In genomic region chr10:79176949-79177602, GRCh38 we compare ENCODE assay signal across 1 cellular context.
A peak's percentile ranks its signal among the peaks of the same experiment; 100 is the strongest.
TF ChIP-seq lines count a peak whose summit lies in the region.

No MANE protein-coding gene starts in this region.

TF ChIP-seq in HepG2, 621 proteins besides CTCF, POLR2A, EP300 and RAD21 (continued from another document and continues in another):
- TF ChIP-seq, protein P1, sequence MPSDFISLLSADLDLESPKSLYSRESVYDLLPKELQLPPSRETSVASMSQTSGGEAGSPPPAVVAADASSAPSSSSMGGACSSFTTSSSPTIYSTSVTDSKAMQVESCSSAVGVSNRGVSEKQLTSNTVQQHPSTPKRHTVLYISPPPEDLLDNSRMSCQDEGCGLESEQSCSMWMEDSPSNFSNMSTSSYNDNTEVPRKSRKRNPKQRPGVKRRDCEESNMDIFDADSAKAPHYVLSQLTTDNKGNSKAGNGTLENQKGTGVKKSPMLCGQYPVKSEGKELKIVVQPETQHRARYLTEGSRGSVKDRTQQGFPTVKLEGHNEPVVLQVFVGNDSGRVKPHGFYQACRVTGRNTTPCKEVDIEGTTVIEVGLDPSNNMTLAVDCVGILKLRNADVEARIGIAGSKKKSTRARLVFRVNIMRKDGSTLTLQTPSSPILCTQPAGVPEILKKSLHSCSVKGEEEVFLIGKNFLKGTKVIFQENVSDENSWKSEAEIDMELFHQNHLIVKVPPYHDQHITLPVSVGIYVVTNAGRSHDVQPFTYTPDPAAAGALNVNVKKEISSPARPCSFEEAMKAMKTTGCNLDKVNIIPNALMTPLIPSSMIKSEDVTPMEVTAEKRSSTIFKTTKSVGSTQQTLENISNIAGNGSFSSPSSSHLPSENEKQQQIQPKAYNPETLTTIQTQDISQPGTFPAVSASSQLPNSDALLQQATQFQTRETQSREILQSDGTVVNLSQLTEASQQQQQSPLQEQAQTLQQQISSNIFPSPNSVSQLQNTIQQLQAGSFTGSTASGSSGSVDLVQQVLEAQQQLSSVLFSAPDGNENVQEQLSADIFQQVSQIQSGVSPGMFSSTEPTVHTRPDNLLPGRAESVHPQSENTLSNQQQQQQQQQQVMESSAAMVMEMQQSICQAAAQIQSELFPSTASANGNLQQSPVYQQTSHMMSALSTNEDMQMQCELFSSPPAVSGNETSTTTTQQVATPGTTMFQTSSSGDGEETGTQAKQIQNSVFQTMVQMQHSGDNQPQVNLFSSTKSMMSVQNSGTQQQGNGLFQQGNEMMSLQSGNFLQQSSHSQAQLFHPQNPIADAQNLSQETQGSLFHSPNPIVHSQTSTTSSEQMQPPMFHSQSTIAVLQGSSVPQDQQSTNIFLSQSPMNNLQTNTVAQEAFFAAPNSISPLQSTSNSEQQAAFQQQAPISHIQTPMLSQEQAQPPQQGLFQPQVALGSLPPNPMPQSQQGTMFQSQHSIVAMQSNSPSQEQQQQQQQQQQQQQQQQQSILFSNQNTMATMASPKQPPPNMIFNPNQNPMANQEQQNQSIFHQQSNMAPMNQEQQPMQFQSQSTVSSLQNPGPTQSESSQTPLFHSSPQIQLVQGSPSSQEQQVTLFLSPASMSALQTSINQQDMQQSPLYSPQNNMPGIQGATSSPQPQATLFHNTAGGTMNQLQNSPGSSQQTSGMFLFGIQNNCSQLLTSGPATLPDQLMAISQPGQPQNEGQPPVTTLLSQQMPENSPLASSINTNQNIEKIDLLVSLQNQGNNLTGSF (CRISPR knock-in tag; IDR thresholded peaks at IDR 0.05), result 0 out of 2 replicates have a peak, but pooled peaks have one; percentile 37
- TF ChIP-seq CENPT (CRISPR knock-in tag; IDR thresholded peaks at IDR 0.05; ENCODE audit: low read depth) (no peak), SOX5 (CRISPR knock-in tag; IDR thresholded peaks at IDR 0.05; ENCODE audit: borderline replicate concordance) (peak; percentile 70; the same call in 1 of the 2 replicates), ZNF567 (CRISPR knock-in tag; IDR thresholded peaks at IDR 0.05; ENCODE audit: borderline replicate concordance) (peak; percentile 25; the same call in 1 of the 2 replicates), ZBTB3 (CRISPR knock-in tag; IDR thresholded peaks at IDR 0.05; ENCODE audit: borderline replicate concordance, low read depth) (no peak), AFF4 (CRISPR knock-in tag; IDR thresholded peaks at IDR 0.05) (no peak), PCBP2 (optimal IDR thresholded peaks at IDR 0.05; ENCODE audit: low read depth, low read length, poor library complexity, severe bottlenecking) (no peak), CC2D1A (CRISPR knock-in tag; IDR thresholded peaks at IDR 0.05) (no peak), ZNF280B (CRISPR knock-in tag; IDR thresholded peaks at IDR 0.05; ENCODE audit: borderline replicate concordance) (0 out of 2 replicates have a peak, but pooled peaks have one; percentile 56), HOXA5 (CRISPR knock-in tag; IDR thresholded peaks at IDR 0.05) (no peak), GABPB1 (CRISPR knock-in tag; IDR thresholded peaks at IDR 0.05) (peak; percentile 35; the same call in 1 of the 2 replicates), ZNF878 (CRISPR knock-in tag; IDR thresholded peaks at IDR 0.05) (no peak), ZNF784 (CRISPR knock-in tag; IDR thresholded peaks at IDR 0.05; ENCODE audit: borderline replicate concordance) (no peak), RBFOX2 (IDR thresholded peaks at IDR 0.05; ENCODE audit: low read depth, low read length) (no peak), CBX2 (IDR thresholded peaks at IDR 0.05; ENCODE audit: low read depth, low read length) (no peak), CBX2 (CRISPR knock-in tag; IDR thresholded peaks at IDR 0.05; ENCODE audit: low read depth) (no peak), ZNF160 (CRISPR knock-in tag; IDR thresholded peaks at IDR 0.05) (no peak), ZBTB33 (CRISPR knock-in tag; IDR thresholded peaks at IDR 0.05) (peak; percentile 46; the same call in 1 of the 2 replicates), ZNF660 (CRISPR knock-in tag; IDR thresholded peaks at IDR 0.05; ENCODE audit: borderline replicate concordance, low read depth) (no peak), HNRNPK (IDR thresholded peaks at IDR 0.05; ENCODE audit: low read depth, low read length, poor library complexity, severe bottlenecking) (no peak), DRAP1 (CRISPR knock-in tag; IDR thresholded peaks at IDR 0.05) (peak; percentile 47; the same call in 1 of the 2 replicates), SAFB2 (CRISPR knock-in tag; IDR thresholded peaks at IDR 0.05; ENCODE audit: borderline replicate concordance, low read depth) (0 out of 2 replicates have a peak, but pooled peaks have one; percentile 44), ELF1 (CRISPR knock-in tag; IDR thresholded peaks at IDR 0.05) (no peak; the same call in none of the 2 replicates), USF2 (IDR thresholded peaks at IDR 0.05; ENCODE audit: low read depth, low read length) (no peak), USF2 (CRISPR knock-in tag; IDR thresholded peaks at IDR 0.05; ENCODE audit: borderline replicate concordance) (no peak), ZNF773 (CRISPR knock-in tag; IDR thresholded peaks at IDR 0.05; ENCODE audit: borderline replicate concordance) (no peak), SKI (IDR thresholded peaks at IDR 0.05; ENCODE audit: partially characterized antibody) (peak; percentile 22), CCAR2 (optimal IDR thresholded peaks at IDR 0.05; ENCODE audit: low read depth, low read length) (no peak), TCF7 (IDR thresholded peaks at IDR 0.05; ENCODE audit: low read depth) (peak; percentile 77; the same call in 1 of the 2 replicates), ZBTB38 (CRISPR knock-in tag; IDR thresholded peaks at IDR 0.05) (peak; percentile 74; the same call in 1 of the 2 replicates)
- TF ChIP-seq, protein P2, sequence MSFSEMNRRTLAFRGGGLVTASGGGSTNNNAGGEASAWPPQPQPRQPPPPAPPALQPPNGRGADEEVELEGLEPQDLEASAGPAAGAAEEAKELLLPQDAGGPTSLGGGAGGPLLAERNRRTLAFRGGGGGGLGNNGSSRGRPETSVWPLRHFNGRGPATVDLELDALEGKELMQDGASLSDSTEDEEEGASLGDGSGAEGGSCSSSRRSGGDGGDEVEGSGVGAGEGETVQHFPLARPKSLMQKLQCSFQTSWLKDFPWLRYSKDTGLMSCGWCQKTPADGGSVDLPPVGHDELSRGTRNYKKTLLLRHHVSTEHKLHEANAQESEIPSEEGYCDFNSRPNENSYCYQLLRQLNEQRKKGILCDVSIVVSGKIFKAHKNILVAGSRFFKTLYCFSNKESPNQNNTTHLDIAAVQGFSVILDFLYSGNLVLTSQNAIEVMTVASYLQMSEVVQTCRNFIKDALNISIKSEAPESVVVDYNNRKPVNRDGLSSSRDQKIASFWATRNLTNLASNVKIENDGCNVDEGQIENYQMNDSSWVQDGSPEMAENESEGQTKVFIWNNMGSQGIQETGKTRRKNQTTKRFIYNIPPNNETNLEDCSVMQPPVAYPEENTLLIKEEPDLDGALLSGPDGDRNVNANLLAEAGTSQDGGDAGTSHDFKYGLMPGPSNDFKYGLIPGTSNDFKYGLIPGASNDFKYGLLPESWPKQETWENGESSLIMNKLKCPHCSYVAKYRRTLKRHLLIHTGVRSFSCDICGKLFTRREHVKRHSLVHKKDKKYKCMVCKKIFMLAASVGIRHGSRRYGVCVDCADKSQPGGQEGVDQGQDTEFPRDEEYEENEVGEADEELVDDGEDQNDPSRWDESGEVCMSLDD (CRISPR knock-in tag; IDR thresholded peaks at IDR 0.05; ENCODE audit: borderline replicate concordance), result peak; percentile 79; the same call in 1 of the 2 replicates
- TF ChIP-seq, protein P3, sequence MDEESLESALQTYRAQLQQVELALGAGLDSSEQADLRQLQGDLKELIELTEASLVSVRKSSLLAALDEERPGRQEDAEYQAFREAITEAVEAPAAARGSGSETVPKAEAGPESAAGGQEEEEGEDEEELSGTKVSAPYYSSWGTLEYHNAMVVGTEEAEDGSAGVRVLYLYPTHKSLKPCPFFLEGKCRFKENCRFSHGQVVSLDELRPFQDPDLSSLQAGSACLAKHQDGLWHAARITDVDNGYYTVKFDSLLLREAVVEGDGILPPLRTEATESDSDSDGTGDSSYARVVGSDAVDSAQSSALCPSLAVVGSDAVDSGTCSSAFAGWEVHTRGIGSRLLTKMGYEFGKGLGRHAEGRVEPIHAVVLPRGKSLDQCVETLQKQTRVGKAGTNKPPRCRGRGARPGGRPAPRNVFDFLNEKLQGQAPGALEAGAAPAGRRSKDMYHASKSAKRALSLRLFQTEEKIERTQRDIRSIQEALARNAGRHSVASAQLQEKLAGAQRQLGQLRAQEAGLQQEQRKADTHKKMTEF (CRISPR knock-in tag; IDR thresholded peaks at IDR 0.05), result peak; percentile 48; the same call in 1 of the 2 replicates
